ENCODE assay signal across 8 cellular contexts in genomic region chr16:1610071-1610840, GRCh38. TPM values are rescaled to one million over a fixed set of nuclear protein-coding genes. Genes with fewer than 3 reads are reported as not detected.
A peak's percentile ranks its signal among the peaks of the same experiment; 100 is the strongest.
DNase-seq lines count a peak whose midpoint lies in the region; ATAC-seq and TF ChIP-seq lines count a peak whose summit lies in the region.

No MANE protein-coding gene starts in this region.

- TF ChIP-seq CTCF in GM06990 (IDR thresholded peaks at IDR 0.05; ENCODE audit: insufficient read depth, low read length, poor library complexity, severe bottlenecking): no peak
- no peak for TF ChIP-seq CTCF in WI38 (IDR thresholded peaks at IDR 0.05; ENCODE audit: low read depth, low read length)
- no peak for TF ChIP-seq CTCF in breast epithelium (IDR thresholded peaks at IDR 0.05)

- H3K27ac ChIP-seq in breast epithelium (peak overlapping the region; percentile 90 to 93), iPS-20b (ENCODE audit: low read length) (no peak overlapping the region)

- H3K4me2 ChIP-seq in skeletal muscle satellite cell (ENCODE audit: low read length): peak overlapping the region; percentile 97

- intact Hi-C loops in breast epithelium (cut with DNase I; ENCODE audit: low total_unique reads): no loop called here

- DNase-seq in GM06990 (ENCODE audit: extremely low read depth, insufficient read length) (peak; percentile 91), NCI-H2196 (lab: John Stamatoyannopoulos, UW; ENCODE audit: unreplicated experiment) (peak; percentile 97), breast epithelium (ENCODE audit: low spot score in 2 of 2) (peak; percentile 84 to 91)

- peak overlapping the region; percentile 86 for H3K9ac ChIP-seq in iPS-20b (ENCODE audit: low read depth, low read length)
- H3K9ac ChIP-seq in skeletal muscle satellite cell (ENCODE audit: low read depth, low read length): peak overlapping the region; percentile 93

- no peaks in the 10 kb centered on the region for H3K36me3 ChIP-seq in GM06990 (ENCODE audit: control insufficient read depth, insufficient read depth, low read length)
- no peaks in the 10 kb centered on the region for H3K36me3 ChIP-seq in breast epithelium
- H3K36me3 ChIP-seq in iPS-20b (ENCODE audit: insufficient read depth, low read depth, low read length): peaks cover 17% of the 10 kb centered on the region
- H3K36me3 ChIP-seq in skeletal muscle satellite cell (ENCODE audit: insufficient read depth, low read length): peaks cover 4% of the 10 kb centered on the region

- peak; percentile 40 for ATAC-seq in HG02970 (IDR thresholded peaks at IDR 0.05; ENCODE audit: low FRiP score, unreplicated experiment)
- no peak for ATAC-seq in GM21717 (IDR thresholded peaks at IDR 0.05; ENCODE audit: unreplicated experiment)

- H3K4me1 ChIP-seq in breast epithelium: peaks cover 0 to under 1% of the 10 kb centered on the region in 2 donors
- peaks cover 6% of the 10 kb centered on the region; the same call in 1 of the 2 replicates for H3K4me1 ChIP-seq in iPS-20b (ENCODE audit: insufficient read depth, low read length)
- H3K4me1 ChIP-seq in skeletal muscle satellite cell (ENCODE audit: control insufficient read depth, insufficient read depth, low read length): peaks cover 22% of the 10 kb centered on the region

- H3K27me3 ChIP-seq in GM06990 (replicated peaks; ENCODE audit: control insufficient read depth, insufficient read depth, low read length) (no peaks in the 10 kb centered on the region), breast epithelium (no peaks in the 10 kb centered on the region), iPS-20b (ENCODE audit: insufficient read depth, low read length) (peaks cover 16% of the 10 kb centered on the region), skeletal muscle satellite cell (ENCODE audit: control insufficient read depth, insufficient read depth, low read length) (no peaks in the 10 kb centered on the region)

- H3K9me3 ChIP-seq in breast epithelium (no peaks in the 10 kb centered on the region), iPS-20b (ENCODE audit: insufficient read depth, low read depth, low read length) (no peaks in the 10 kb centered on the region), skeletal muscle satellite cell (replicated peaks; ENCODE audit: low read length) (no peaks in the 10 kb centered on the region)

- peak overlapping the region; percentile 71 for H3K4me3 ChIP-seq in GM06990 (replicated peaks; ENCODE audit: low read depth, low read length)
- peak overlapping the region; percentile 74 for H3K4me3 ChIP-seq in WI38 (ENCODE audit: low read depth, low read length)
- peak overlapping the region; percentile 49 to 96 (median 88) for H3K4me3 ChIP-seq in breast epithelium
- peak overlapping the region; percentile 88 for H3K4me3 ChIP-seq in iPS-20b (ENCODE audit: low read length)
- H3K4me3 ChIP-seq in skeletal muscle satellite cell (ENCODE audit: low read length): peak overlapping the region; percentile 87

- no peak for TF ChIP-seq POLR2A in breast epithelium (IDR thresholded peaks at IDR 0.05)

RNA-seq across cellular contexts. Expression of gene IFT140, which starts 1.6 kb away (rescaled TPM):
- total RNA-seq in breast epithelium: 10 to 100 TPM; 17.0 to 30.1 (median 23.9) TPM
- 14.0 and 14.7 TPM in 2 replicates for total RNA-seq in skeletal muscle satellite cell (2012; rRNA removed)

RNA-seq across cellular contexts. Expression of gene CRAMP1, which starts 1.9 kb away (rescaled TPM):
- 10 to 100 TPM in 2 of 3 donors, 1 to 10 TPM in 1; 9.6 to 13.8 (median 10.8) TPM for total RNA-seq in breast epithelium
- total RNA-seq in skeletal muscle satellite cell (2012; rRNA removed): 5.6 and 9.0 TPM in 2 replicates
